Comparison of ENCODE assay signal across 37 cellular contexts in the genomic region with DNA sequence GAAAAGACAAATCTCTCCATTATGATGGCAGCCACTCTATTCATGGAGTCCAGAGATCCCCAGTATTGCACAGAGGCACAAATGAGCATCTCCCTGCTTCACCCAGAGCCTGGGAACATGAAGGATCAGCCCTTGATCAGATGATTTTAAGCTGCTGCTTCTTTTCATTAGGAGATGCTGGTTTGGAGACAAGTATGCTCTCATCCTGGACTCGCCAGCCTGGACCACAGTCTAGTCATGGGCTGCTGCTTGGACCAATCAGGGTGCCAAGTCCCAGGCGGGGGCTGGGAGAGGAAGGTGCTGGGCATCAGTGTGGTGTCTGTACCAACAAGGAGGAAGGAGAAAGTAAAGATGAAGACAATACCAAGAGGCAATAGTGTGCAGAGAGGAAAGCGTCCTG.
"Had no signal": no experiment of that assay in that cellular context is flagged by ENCODE, and none has a peak within 500 bp of the region (broad histone marks: within the 10 kb centered on the region; RNA-seq: fewer than 3 reads in every experiment).

No MANE protein-coding gene starts in this region.

- H3K4me1 ChIP-seq: adrenal gland, ascending aorta, breast epithelium had no signal

- H3K27me3 ChIP-seq: adrenal gland, ascending aorta, body of pancreas, brain microvascular endothelial cell, breast epithelium, cardiac muscle cell had no signal

- H3K9me3 Mint-ChIP-seq: activated naive CD4-positive, alpha-beta T cell treated with anti-CD3 and anti-CD28 coated beads, Interleukin-2, amount 10 ng/mL, durations not matched to agents 7 days and 5 days; activated naive CD4-positive, alpha-beta T cell treated with anti-CD3 and anti-CD28 coated beads, Interleukin-2, amount 50 U/mL, for 24 hours; activated naive CD8-positive, alpha-beta T cell treated with anti-CD3 and anti-CD28 coated beads for 36 hours; activated naive CD8-positive, alpha-beta T cell treated with anti-CD3 and anti-CD28 coated beads, Interleukin-2, amount 10 ng/mL, durations not matched to agents 7 days and 5 days; activated naive CD8-positive, alpha-beta T cell treated with anti-CD3 and anti-CD28 coated beads, Interleukin-2, amount 50 U/mL, for 24 hours; activated T-cell treated with anti-CD3 and anti-CD28 coated beads, Interleukin-2, amount 50 U/mL, for 24 hours; activated T-cell treated with anti-CD3 and anti-CD28 coated beads, Interleukin-2, amount 50 U/mL, for 4 hours; activated T-cell treated with anti-CD3 and anti-CD28 coated beads, Interleukin-2, amount 50 U/mL, for 72 hours; activated T-helper 1 cell treated with anti-CD3 and anti-CD28 coated beads, Interleukin-12 subunit alpha, Interleukin-12 subunit beta, Interleukin-2, Interleukin-4 antibody, amounts not matched to agents 30 ng/mL and 10 ng/mL and 1 ng/mL, durations not matched to agents 14 hours and 24 hours and 36 hours; activated T-helper 17 cell treated with anti-CD3 and anti-CD28 coated beads, Interleukin-2, amount 50 U/mL, for 72 hours; activated T-helper 2 cell treated with anti-CD3 and anti-CD28 coated beads, Interferon-gamma antibody, Interleukin-2, Interleukin-4, amounts not matched to agents 10 μg/mL and 5 μg/mL and 100 μg/mL, durations not matched to agents 14 hours and 24 hours and 36 hours; brain had no signal

- H3K9me3 ChIP-seq: adrenal gland, ascending aorta, body of pancreas, breast epithelium had no signal

- H3K27ac ChIP-seq: adrenal gland, ascending aorta, body of pancreas, brain microvascular endothelial cell, breast epithelium, cardiac muscle cell had no signal

- DNase-seq: activated effector memory CD4-positive, alpha-beta T cell treated with anti-CD3 and anti-CD28 coated beads, Interleukin-2, amount 50 U/mL, for 16 hours; activated effector memory CD4-positive, alpha-beta T cell treated with Interleukin-2 at 50 U/mL for 16 hours; activated gamma-delta T cell; activated gamma-delta T cell treated with Interleukin-2 at 50 U/mL for 16 hours; activated naive CD4-positive, alpha-beta T cell; activated naive CD4-positive, alpha-beta T cell treated with anti-CD3 and anti-CD28 coated beads, Interleukin-2, amount 10 ng/mL, durations not matched to agents 7 days and 5 days; activated naive CD4-positive, alpha-beta T cell treated with anti-CD3 and anti-CD28 coated beads, Interleukin-2, amount 50 U/mL, for 16 hours; activated naive CD4-positive, alpha-beta T cell treated with Interleukin-2 at 50 U/mL for 16 hours; activated naive CD8-positive, alpha-beta T cell treated with anti-CD3 and anti-CD28 coated beads for 36 hours; activated naive CD8-positive, alpha-beta T cell treated with anti-CD3 and anti-CD28 coated beads, Interleukin-2, amount 10 ng/mL, durations not matched to agents 7 days and 5 days; activated naive CD8-positive, alpha-beta T cell treated with anti-CD3 and anti-CD28 coated beads, Interleukin-2, amount 50 U/mL, for 24 hours; activated T-cell treated with anti-CD3 and anti-CD28 coated beads for 4 hours; activated T-cell treated with anti-CD3 and anti-CD28 coated beads, Interleukin-2, amount 50 U/mL, for 1 hour; activated T-cell treated with anti-CD3 and anti-CD28 coated beads, Interleukin-2, amount 50 U/mL, for 24 hours; activated T-cell treated with anti-CD3 and anti-CD28 coated beads, Interleukin-2, amount 50 U/mL, for 4 hours; activated T-cell treated with anti-CD3 and anti-CD28 coated beads, Interleukin-2, amount 50 U/mL, for 48 hours; activated T-cell treated with anti-CD3 and anti-CD28 coated beads, Interleukin-2, amount 50 U/mL, for 72 hours; adrenal gland; amniotic stem cell; amygdala; anterior cingulate cortex; aorta; body of pancreas; brain microvascular endothelial cell; caudate nucleus; central memory CD4-positive, alpha-beta T cell; cerebellar nuclear complex had no signal

- H3K4me1 Mint-ChIP-seq: activated naive CD4-positive, alpha-beta T cell treated with anti-CD3 and anti-CD28 coated beads, Interleukin-2, amount 10 ng/mL, durations not matched to agents 7 days and 5 days; activated naive CD4-positive, alpha-beta T cell treated with anti-CD3 and anti-CD28 coated beads, Interleukin-2, amount 50 U/mL, for 24 hours; activated naive CD8-positive, alpha-beta T cell treated with anti-CD3 and anti-CD28 coated beads for 36 hours; activated naive CD8-positive, alpha-beta T cell treated with anti-CD3 and anti-CD28 coated beads, Interleukin-2, amount 10 ng/mL, durations not matched to agents 7 days and 5 days; activated naive CD8-positive, alpha-beta T cell treated with anti-CD3 and anti-CD28 coated beads, Interleukin-2, amount 50 U/mL, for 24 hours; activated T-helper 17 cell treated with anti-CD3 and anti-CD28 coated beads, Interleukin-2, amount 50 U/mL, for 72 hours had no signal

- H3K36me3 Mint-ChIP-seq: activated naive CD4-positive, alpha-beta T cell treated with anti-CD3 and anti-CD28 coated beads, Interleukin-2, amount 10 ng/mL, durations not matched to agents 7 days and 5 days; activated naive CD4-positive, alpha-beta T cell treated with anti-CD3 and anti-CD28 coated beads, Interleukin-2, amount 50 U/mL, for 24 hours; activated naive CD4-positive, alpha-beta T cell treated with anti-CD3 and anti-CD28 coated beads, Interleukin-2, amount 50 U/mL, for 72 hours; activated naive CD8-positive, alpha-beta T cell; activated naive CD8-positive, alpha-beta T cell treated with anti-CD3 and anti-CD28 coated beads for 36 hours; activated naive CD8-positive, alpha-beta T cell treated with anti-CD3 and anti-CD28 coated beads, Interleukin-2, amount 10 ng/mL, durations not matched to agents 7 days and 5 days; brain had no signal

- H3K4me3 Mint-ChIP-seq: activated naive CD4-positive, alpha-beta T cell treated with anti-CD3 and anti-CD28 coated beads, Interleukin-2, amount 10 ng/mL, durations not matched to agents 7 days and 5 days; activated naive CD4-positive, alpha-beta T cell treated with anti-CD3 and anti-CD28 coated beads, Interleukin-2, amount 50 U/mL, for 24 hours; activated naive CD8-positive, alpha-beta T cell; activated naive CD8-positive, alpha-beta T cell treated with anti-CD3 and anti-CD28 coated beads for 36 hours; activated naive CD8-positive, alpha-beta T cell treated with anti-CD3 and anti-CD28 coated beads, Interleukin-2, amount 10 ng/mL, durations not matched to agents 7 days and 5 days; activated naive CD8-positive, alpha-beta T cell treated with anti-CD3 and anti-CD28 coated beads, Interleukin-2, amount 50 U/mL, for 24 hours; activated T-cell treated with anti-CD3 and anti-CD28 coated beads, Interleukin-2, amount 50 U/mL, for 24 hours; activated T-cell treated with anti-CD3 and anti-CD28 coated beads, Interleukin-2, amount 50 U/mL, for 4 hours; activated T-cell treated with anti-CD3 and anti-CD28 coated beads, Interleukin-2, amount 50 U/mL, for 72 hours; activated T-helper 1 cell treated with anti-CD3 and anti-CD28 coated beads, Interleukin-12 subunit alpha, Interleukin-12 subunit beta, Interleukin-2, Interleukin-4 antibody, amounts not matched to agents 30 ng/mL and 10 ng/mL and 1 ng/mL, durations not matched to agents 14 hours and 24 hours and 36 hours; activated T-helper 17 cell treated with anti-CD3 and anti-CD28 coated beads, Interleukin-2, amount 50 U/mL, for 72 hours; brain had no signal

- H3K4me3 ChIP-seq: adrenal gland, ascending aorta, body of pancreas, breast epithelium, cardiac muscle cell had no signal

- ATAC-seq: activated naive CD4-positive, alpha-beta T cell treated with anti-CD3 and anti-CD28 coated beads, Interleukin-2, amount 50 U/mL, for 72 hours; activated naive CD8-positive, alpha-beta T cell treated with anti-CD3 and anti-CD28 coated beads, Interleukin-2, amount 50 U/mL, for 24 hours; activated T-cell treated with anti-CD3 and anti-CD28 coated beads, Interleukin-2, amount 50 U/mL, for 4 hours; activated T-cell treated with anti-CD3 and anti-CD28 coated beads, Interleukin-2, amount 50 U/mL, for 72 hours; activated T-helper 17 cell treated with anti-CD3 and anti-CD28 coated beads, Interleukin-2, amount 50 U/mL, for 72 hours; body of pancreas had no signal

- H3K36me3 ChIP-seq: adrenal gland, ascending aorta, brain microvascular endothelial cell, breast epithelium, cardiac muscle cell had no signal

- H3K27ac Mint-ChIP-seq: activated naive CD4-positive, alpha-beta T cell treated with anti-CD3 and anti-CD28 coated beads, Interleukin-2, amount 10 ng/mL, durations not matched to agents 7 days and 5 days; activated naive CD4-positive, alpha-beta T cell treated with anti-CD3 and anti-CD28 coated beads, Interleukin-2, amount 50 U/mL, for 24 hours; activated naive CD4-positive, alpha-beta T cell treated with anti-CD3 and anti-CD28 coated beads, Interleukin-2, amount 50 U/mL, for 72 hours; activated naive CD8-positive, alpha-beta T cell; activated naive CD8-positive, alpha-beta T cell treated with anti-CD3 and anti-CD28 coated beads for 36 hours; activated naive CD8-positive, alpha-beta T cell treated with anti-CD3 and anti-CD28 coated beads, Interleukin-2, amount 10 ng/mL, durations not matched to agents 7 days and 5 days; activated naive CD8-positive, alpha-beta T cell treated with anti-CD3 and anti-CD28 coated beads, Interleukin-2, amount 50 U/mL, for 24 hours; activated T-cell treated with anti-CD3 and anti-CD28 coated beads, Interleukin-2, amount 50 U/mL, for 24 hours; activated T-cell treated with anti-CD3 and anti-CD28 coated beads, Interleukin-2, amount 50 U/mL, for 72 hours; activated T-helper 1 cell treated with anti-CD3 and anti-CD28 coated beads, Interleukin-12 subunit alpha, Interleukin-12 subunit beta, Interleukin-2, Interleukin-4 antibody, amounts not matched to agents 30 ng/mL and 10 ng/mL and 1 ng/mL, durations not matched to agents 14 hours and 24 hours and 36 hours; activated T-helper 17 cell treated with anti-CD3 and anti-CD28 coated beads, Interleukin-2, amount 50 U/mL, for 72 hours; activated T-helper 2 cell treated with anti-CD3 and anti-CD28 coated beads, Interferon-gamma antibody, Interleukin-2, Interleukin-4, amounts not matched to agents 10 μg/mL and 5 μg/mL and 100 μg/mL, durations not matched to agents 14 hours and 24 hours and 36 hours; brain had no signal
